ENCODE assay signal across 10 cellular contexts in the genomic region with DNA sequence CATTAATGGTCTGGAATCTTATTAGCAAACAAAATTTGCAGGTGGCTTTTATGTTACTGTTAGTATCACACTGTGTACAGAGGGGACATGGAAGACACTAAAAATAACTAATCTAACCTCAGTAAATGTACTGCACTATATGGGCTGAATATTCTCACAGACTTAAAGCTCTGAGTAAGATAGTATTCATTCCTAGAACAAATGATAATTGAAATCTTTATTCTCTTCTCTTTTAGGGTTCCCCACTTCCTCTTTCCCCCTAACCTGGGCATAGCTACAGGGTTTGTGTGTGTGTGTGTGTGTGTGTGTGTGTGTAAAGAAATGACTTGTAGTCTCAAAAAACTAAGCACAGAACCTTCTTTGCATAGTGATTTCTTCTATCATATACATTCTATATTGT. TPM values are rescaled to one million over a fixed set of nuclear protein-coding genes. Genes with fewer than 3 reads are reported as not detected.
DNase-seq lines count a peak whose midpoint lies in the region; ATAC-seq and TF ChIP-seq lines count a peak whose summit lies in the region.
"Had no signal": no experiment of that assay in that cellular context is flagged by ENCODE, and none has a peak within 500 bp of the region (broad histone marks: within the 10 kb centered on the region; RNA-seq: fewer than 3 reads in every experiment).

No MANE protein-coding gene starts in this region.

- H3K27me3 ChIP-seq in Caco-2 (replicated peaks; ENCODE audit: control insufficient read depth, insufficient read depth, low read length) (no peaks in the 10 kb centered on the region), SJCRH30 (no peaks in the 10 kb centered on the region)

- DNase-seq in Caco-2 (no peak), left ventricle myocardium superior (no peak), cerebellar nuclear complex (lab: John Stamatoyannopoulos, UW) (no peak), SJCRH30 (no peak)
- DNase-seq in activated CD8-positive, alpha-beta memory T cell treated with anti-CD3 and anti-CD28 coated beads for 24 hours: no peak
- DNase-seq in activated CD4-positive, alpha-beta T cell treated with anti-CD3 and anti-CD28 coated beads, Interleukin-2, amount 50 U/mL, for 48 hours: no peak
- DNase-seq: activated CD4-positive, CD25-positive, alpha-beta regulatory T cell; CD4-positive, CD25-positive, alpha-beta regulatory T cell had no signal

- H3K4me1 Mint-ChIP-seq in Caco-2 (ENCODE audit: low read depth, unreplicated experiment): no peaks in the 10 kb centered on the region

- intact Hi-C loops in Caco-2 (cut with micrococcal nuclease; ENCODE audit: unreplicated experiment): loop anchor here (1.0 kb wide), 4 partner anchors 21 to 51 kb away; no protein-coding TSS in a partner anchor
- intact Hi-C loops in left ventricle myocardium superior (cut with micrococcal nuclease): no loop called here

- H3K36me3 ChIP-seq in Caco-2 (ENCODE audit: control insufficient read depth, insufficient read depth, low read length): no peaks in the 10 kb centered on the region
- H3K36me3 ChIP-seq in SJCRH30: no peaks in the 10 kb centered on the region

- H3K36me3 Mint-ChIP-seq in Caco-2 (ENCODE audit: insufficient read depth, unreplicated experiment): no peaks in the 10 kb centered on the region
- H3K36me3 Mint-ChIP-seq: CD4-positive, CD25-positive, alpha-beta regulatory T cell had no signal

- no TSS peak for BruUV-seq in Caco-2 (replicated peaks; lab: Mats Ljungman, UMichigan)

- no peak overlapping the region for H3K4me3 ChIP-seq in Caco-2 (ENCODE audit: low read depth, low read length)
- no peak overlapping the region for H3K4me3 ChIP-seq in SJCRH30

- no peaks in the 10 kb centered on the region for H3K9me3 Mint-ChIP-seq in Caco-2 (ENCODE audit: unreplicated experiment)
- H3K9me3 Mint-ChIP-seq: CD4-positive, CD25-positive, alpha-beta regulatory T cell had no signal

- no peaks in the 10 kb centered on the region; the same call in 1 of the 2 replicates for H3K9me3 ChIP-seq in Caco-2
- no peaks in the 10 kb centered on the region for H3K9me3 ChIP-seq in SJCRH30 (replicated peaks)

- ATAC-seq in GM21367 (IDR thresholded peaks at IDR 0.05; ENCODE audit: unreplicated experiment) (peak; percentile 65), HG03469 (IDR thresholded peaks at IDR 0.05; ENCODE audit: unreplicated experiment) (peak; percentile 83), left ventricle myocardium superior (peak; percentile 52)

- H3K27ac Mint-ChIP-seq in Caco-2 (ENCODE audit: unreplicated experiment): peak overlapping the region; percentile 72

- H3K27me3 Mint-ChIP-seq in Caco-2 (ENCODE audit: insufficient read depth, unreplicated experiment): no peaks in the 10 kb centered on the region

- H3K4me1 ChIP-seq in Caco-2 (peaks cover 20% of the 10 kb centered on the region), SJCRH30 (no peaks in the 10 kb centered on the region)

- POLR2A ChIA-PET in Caco-2 (lab: Charles Lee): interaction anchor here (1.1 to 1.8 kb wide), 2 partner anchors 21 to 29 kb away, joined by 5 to 6 read pairs; partner anchors contain the start of gene HECTD1

- no peak overlapping the region for H3K27ac ChIP-seq in SJCRH30

- no peak for TF ChIP-seq CTCF in Caco-2 (IDR thresholded peaks at IDR 0.05; ENCODE audit: insufficient read depth in 1 of 2, low read depth in 1 of 2, low read length in 1 of 2, severe bottlenecking in 1 of 2, unreplicated experiment in 1 of 2)

- no peak overlapping the region for H3K4me3 Mint-ChIP-seq in Caco-2 (ENCODE audit: unreplicated experiment)

- CTCF ChIA-PET in Caco-2 (lab: Charles Lee): interaction anchor here (0.6 to 1.5 kb wide), 4 partner anchors 21 to 191 kb away, joined by 3 to 11 read pairs (median 6); partner anchors contain the start of genes HEATR5A and HECTD1

RNA-seq across cellular contexts. Expression of gene HECTD1, which starts 21.4 kb away (rescaled TPM):
- total RNA-seq in Caco-2 (2022) (146 and 147 TPM in 2 replicates), left ventricle myocardium superior (159 TPM)
- 145 and 153 TPM in 2 replicates for total RNA-seq in SJCRH30 (2014; rRNA removed; shearing (Covaris generic))
